Comparison of ENCODE assay signal across 8 cellular contexts in the genomic region with DNA sequence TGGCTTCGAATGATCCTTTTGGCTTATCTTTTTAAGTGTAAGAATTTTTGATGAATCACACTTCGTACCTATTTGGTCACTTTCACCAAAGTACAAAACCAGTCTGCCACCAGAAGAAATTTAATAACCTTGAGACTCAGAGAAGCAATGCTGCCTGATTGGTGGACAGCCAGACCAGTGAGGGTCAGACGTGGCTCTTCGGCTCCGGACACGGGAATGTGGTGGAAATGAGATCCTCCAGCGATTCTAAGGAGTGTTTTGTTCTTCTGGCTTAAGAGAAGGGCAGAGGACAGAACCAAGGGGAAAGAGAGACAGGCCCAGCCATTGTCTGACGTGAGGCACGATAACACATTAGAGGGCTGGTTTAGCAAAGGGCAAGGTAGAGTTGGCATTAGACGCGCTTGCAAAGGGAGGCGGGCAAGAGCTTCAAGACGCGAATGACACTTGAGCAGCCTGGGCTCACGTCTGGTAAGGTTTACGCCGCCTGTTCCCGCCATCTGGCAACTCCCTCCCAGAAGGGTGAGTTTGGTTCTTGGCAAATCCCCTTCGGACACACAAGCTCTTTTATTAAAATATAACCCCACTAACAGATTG.
DNase-seq lines count a peak whose midpoint lies in the region; ATAC-seq and TF ChIP-seq lines count a peak whose summit lies in the region.

No MANE protein-coding gene starts in this region.

- DNase-seq in activated T-cell treated with anti-CD3 and anti-CD28 coated beads, Interleukin-2, amount 50 U/mL, for 24 hours: no peak
- DNase-seq in activated T-cell treated with anti-CD3 and anti-CD28 coated beads for 4 hours (no peak), NOMO-1 treated with dmso at 0.1 percent for 144 hours (lab: John Stamatoyannopoulos, UW; ENCODE audit: unreplicated experiment) (peak; percentile 71), coronary artery (ENCODE audit: low spot score) (peak; percentile 83), activated gamma-delta T cell treated with Interleukin-2 at 50 U/mL for 16 hours (no peak)

- no peaks in the 10 kb centered on the region for H3K9me3 ChIP-seq in mucosa of rectum (ENCODE audit: control insufficient read depth in 2 of 2, low read length in 2 of 2)

- H3K27ac ChIP-seq in coronary artery (peak overlapping the region; percentile 63 to 76), mucosa of rectum (ENCODE audit: low read depth in 2 of 2, low read length in 2 of 2) (peak overlapping the region; percentile 98 to 99)

- peak overlapping the region; percentile 100 for H3K27ac Mint-ChIP-seq in activated T-cell treated with anti-CD3 and anti-CD28 coated beads, Interleukin-2, amount 50 U/mL, for 24 hours

- TF ChIP-seq CTCF in coronary artery (IDR thresholded peaks at IDR 0.05): no peak

- H3K27me3 ChIP-seq in mucosa of rectum (ENCODE audit: control insufficient read depth in 2 of 2, insufficient read depth in 2 of 2, low read length in 2 of 2): no peaks in the 10 kb centered on the region

- H3K36me3 Mint-ChIP-seq in activated T-cell treated with anti-CD3 and anti-CD28 coated beads, Interleukin-2, amount 50 U/mL, for 24 hours (ENCODE audit: low read depth): no peaks in the 10 kb centered on the region

- peaks cover 2% of the 10 kb centered on the region for H3K9me3 Mint-ChIP-seq in activated T-cell treated with anti-CD3 and anti-CD28 coated beads, Interleukin-2, amount 50 U/mL, for 24 hours

- no peaks in the 10 kb centered on the region for H3K27me3 Mint-ChIP-seq in activated T-cell treated with anti-CD3 and anti-CD28 coated beads, Interleukin-2, amount 50 U/mL, for 24 hours

- no peaks in the 10 kb centered on the region for H3K36me3 ChIP-seq in mucosa of rectum (ENCODE audit: control insufficient read depth in 2 of 2, insufficient read depth in 2 of 2, low read length in 2 of 2)

- peaks cover 40% of the 10 kb centered on the region for H3K4me1 Mint-ChIP-seq in activated T-cell treated with anti-CD3 and anti-CD28 coated beads, Interleukin-2, amount 50 U/mL, for 24 hours (ENCODE audit: low read depth)

- ATAC-seq in HG03060 (IDR thresholded peaks at IDR 0.05; ENCODE audit: low read depth, unreplicated experiment) (peak; percentile 15), GM21423 (IDR thresholded peaks at IDR 0.05; ENCODE audit: unreplicated experiment) (no peak)

- H3K4me3 Mint-ChIP-seq in activated T-cell treated with anti-CD3 and anti-CD28 coated beads, Interleukin-2, amount 50 U/mL, for 24 hours: peak overlapping the region; percentile 81

- peak overlapping the region; percentile 73 to 89 for H3K9ac ChIP-seq in mucosa of rectum (ENCODE audit: low read depth in 1 of 2, low read length in 2 of 2)

- H3K4me1 ChIP-seq in mucosa of rectum (ENCODE audit: control insufficient read depth in 2 of 2, insufficient read depth in 2 of 2, low read length in 2 of 2): peaks cover 11 to 19% of the 10 kb centered on the region in 2 donors

- H3K4me3 ChIP-seq in coronary artery (peak overlapping the region; percentile 66), mucosa of rectum (ENCODE audit: low read length in 2 of 2) (peak overlapping the region; percentile 69 to 77)

Comparison
In these comparisons a context has a peak if more than half of its experiments do, and no peak if none do; other contexts are left out.
1. DNase-seq: peak in NOMO-1 treated with dmso at 0.1 percent for 144 hours (single experiment) and coronary artery (single experiment); none in activated T-cell treated with anti-CD3 and anti-CD28 coated beads, Interleukin-2, amount 50 U/mL, for 24 hours (single experiment), activated T-cell treated with anti-CD3 and anti-CD28 coated beads for 4 hours (single experiment) and activated gamma-delta T cell treated with Interleukin-2 at 50 U/mL for 16 hours (single experiment).